19 cellular contexts compared by ENCODE assay signal in the genomic region with DNA sequence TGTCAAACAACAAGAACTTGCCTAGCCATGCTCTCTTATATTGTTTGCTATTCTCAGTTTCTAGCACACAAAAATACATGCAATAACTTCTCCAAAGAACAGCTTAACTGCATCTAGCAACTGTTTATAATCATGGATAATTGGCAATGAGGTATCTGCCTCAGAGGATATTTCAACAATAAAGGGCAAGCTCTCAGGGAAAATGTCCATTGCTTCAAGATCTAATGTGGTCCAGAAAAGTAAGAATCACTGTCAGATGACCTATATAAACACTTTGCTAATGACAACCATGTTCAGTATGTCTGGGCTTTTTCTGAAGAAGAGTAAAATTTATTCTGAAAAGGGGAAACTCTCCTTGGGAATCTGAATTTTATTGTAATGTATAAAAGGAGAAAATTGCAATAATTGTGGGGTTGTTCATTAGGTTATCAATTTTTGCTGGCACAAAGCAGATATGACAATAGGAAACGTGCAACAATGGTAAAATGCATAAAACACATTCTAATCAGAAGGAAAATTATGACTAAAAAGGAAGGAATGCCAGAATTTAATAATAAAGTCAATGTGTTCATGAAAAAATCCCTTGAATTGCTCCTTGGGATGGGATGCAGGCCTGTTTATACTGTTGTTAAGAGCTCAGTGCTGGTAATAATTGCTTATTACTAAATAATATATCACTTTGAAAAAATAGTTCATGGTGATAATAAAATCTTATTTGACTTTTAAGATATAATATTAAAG.
DNase-seq lines count a peak whose midpoint lies in the region; ATAC-seq, FAIRE-seq and TF ChIP-seq lines count a peak whose summit lies in the region.
"Had no signal": no experiment of that assay in that cellular context is flagged by ENCODE, and none has a peak within 500 bp of the region (broad histone marks: within the 10 kb centered on the region; RNA-seq: fewer than 3 reads in every experiment).

No MANE protein-coding gene starts in this region.

- peaks cover 23% of the 10 kb centered on the region for H3F3A ChIP-seq in SK-N-SH (replicated peaks; ENCODE audit: insufficient read depth)

- FAIRE-seq in D721Med (lab: Jason Lieb, UNC) = peak; percentile 64
- FAIRE-seq: A549, GM18507 had no signal

- H3K27ac ChIP-seq in SK-N-SH (ENCODE audit: low read depth in 2 of 2, low read length in 1 of 2) (peak overlapping the region; percentile 33 to 69), osteoblast (ENCODE audit: low read depth, low read length) (peak overlapping the region; percentile 28), upper lobe of left lung (no peak overlapping the region), dorsolateral prefrontal cortex (no peak overlapping the region)
- H3K27ac ChIP-seq: A549, PC-9, SJSA1 had no signal

- H3K79me2 ChIP-seq in SK-N-SH (ENCODE audit: insufficient read depth) (peaks cover 45% of the 10 kb centered on the region), osteoblast (ENCODE audit: insufficient read depth, low read length) (peaks cover 22% of the 10 kb centered on the region)

- CTCF ChIA-PET in SK-N-SH (lab: Yijun Ruan, JAX) = no interaction called here

- TF ChIP-seq RAD21 in SK-N-SH (IDR thresholded peaks at IDR 0.05; ENCODE audit: low read length) = no peak

- peaks cover 0 to 4% of the 10 kb centered on the region in 2 experiments; a peak in 1 of 4 replicates for H3K4me1 ChIP-seq in SK-N-SH (ENCODE audit: control insufficient read depth in 1 of 2, insufficient read depth in 2 of 2, low read depth in 1 of 2, low read length in 1 of 2)
- no peaks in the 10 kb centered on the region for H3K4me1 ChIP-seq in osteoblast (ENCODE audit: insufficient read depth, low read length)
- H3K4me1 ChIP-seq in upper lobe of left lung = peaks cover 0 to 3% (median 0%) of the 10 kb centered on the region in 4 donors
- H3K4me1 ChIP-seq: A549, Caco-2, SJSA1 had no signal

- DNase-seq in D721Med (ENCODE audit: insufficient read length, low spot score) (no peak), SK-N-SH (no peak), fibroblast of gingiva (ENCODE audit: low read depth) (peak; percentile 55), osteoblast (ENCODE audit: insufficient read length, low spot score, missing footprints) (no peak), upper lobe of left lung (no peak), dorsolateral prefrontal cortex (no peak), posterior cingulate gyrus (no peak), middle frontal gyrus (ENCODE audit: extremely low spot score, low spot score) (no peak)
- DNase-seq: Caco-2, Karpas-422, MG63, NCI-H1092, NCI-H146, NCI-H2081 treated with DMSO at 0.1 percent for 48 hours, NCI-H524, PC-9 had no signal

- POLR2A ChIA-PET in SK-N-SH (lab: Yijun Ruan, JAX) = no interaction called here

- no peak for TF ChIP-seq EP300 in SK-N-SH (IDR thresholded peaks at IDR 0.05; ENCODE audit: borderline replicate concordance in 1 of 2, low read depth in 1 of 2, low read length in 1 of 2)
- TF ChIP-seq EP300 in upper lobe of left lung (IDR thresholded peaks at IDR 0.05) = no peak

- H3K9me3 ChIP-seq in SK-N-SH = no peaks in the 10 kb centered on the region
- H3K9me3 ChIP-seq in osteoblast (ENCODE audit: low read depth, low read length) = no peaks in the 10 kb centered on the region
- H3K9me3 ChIP-seq in upper lobe of left lung = no peaks in the 10 kb centered on the region
- H3K9me3 ChIP-seq: A549, Caco-2, MG63, SJSA1 had no signal

- H4K20me1 ChIP-seq in SK-N-SH (ENCODE audit: insufficient read depth) = peaks cover 10% of the 10 kb centered on the region; the same call in 1 of the 2 replicates
- peaks cover 4% of the 10 kb centered on the region for H4K20me1 ChIP-seq in osteoblast (ENCODE audit: insufficient read depth, low read length)

- 15% methylated on average over 1 of the region's 1 CpG for WGBS in SK-N-SH (ENCODE audit: low lambda C conversion rate)
- 78 to 81% methylated on average over 1 of the region's 1 CpG for WGBS in upper lobe of left lung, 2 donors

- no peak for ATAC-seq in upper lobe of left lung (ENCODE audit: low FRiP score in 2 of 2)
- ATAC-seq: A549 had no signal

- no peak overlapping the region for H3K9ac ChIP-seq in SK-N-SH

- intact Hi-C loops in dorsolateral prefrontal cortex (cut with DNase I) = no loop called here
- intact Hi-C loops in posterior cingulate gyrus (cut with DNase I) = no loop called here

- H3K4me2 ChIP-seq in SK-N-SH (no peak overlapping the region), osteoblast (ENCODE audit: insufficient read depth, low read length) (no peak overlapping the region)
- H3K4me2 ChIP-seq: A549, PC-9 had no signal

- no peak overlapping the region for H3K4me3 ChIP-seq in SK-N-SH (ENCODE audit: low read depth in 2 of 2, low read length in 1 of 2)
- H3K4me3 ChIP-seq in osteoblast (ENCODE audit: insufficient read depth, low read length) = no peak overlapping the region
- H3K4me3 ChIP-seq in upper lobe of left lung = no peak overlapping the region
- no peak overlapping the region for H3K4me3 ChIP-seq in dorsolateral prefrontal cortex
- H3K4me3 ChIP-seq: A549, MG63, PC-9, SJSA1 had no signal

- no peaks in the 10 kb centered on the region for H3K27me3 ChIP-seq in SK-N-SH (ENCODE audit: insufficient read depth)
- no peaks in the 10 kb centered on the region for H3K27me3 ChIP-seq in osteoblast (ENCODE audit: insufficient read depth, low read length)
- no peaks in the 10 kb centered on the region for H3K27me3 ChIP-seq in upper lobe of left lung
- no peaks in the 10 kb centered on the region for H3K27me3 ChIP-seq in dorsolateral prefrontal cortex
- H3K27me3 ChIP-seq: MG63, SJSA1 had no signal

- no peak overlapping the region for H2AFZ ChIP-seq in SK-N-SH (ENCODE audit: low read depth)
- H2AFZ ChIP-seq in osteoblast (ENCODE audit: low read length) = no peak overlapping the region
- H2AFZ ChIP-seq: PC-9 had no signal

- peaks cover 49 to 92% of the 10 kb centered on the region in 2 experiments for H3K36me3 ChIP-seq in SK-N-SH (replicated peaks in 1 of 2; ENCODE audit: control insufficient read depth in 1 of 2, insufficient read depth in 2 of 2, low read length in 1 of 2)
- peaks cover 25% of the 10 kb centered on the region for H3K36me3 ChIP-seq in osteoblast (ENCODE audit: insufficient read depth, low read length)
- peaks cover 0 to 23% (median 1%) of the 10 kb centered on the region in 4 donors for H3K36me3 ChIP-seq in upper lobe of left lung
- H3K36me3 ChIP-seq: MG63 had no signal

- TF ChIP-seq CTCF in D721Med (IDR thresholded peaks at IDR 0.05; ENCODE audit: insufficient read depth, missing control alignments) = no peak
- no peak for TF ChIP-seq CTCF in SK-N-SH (IDR thresholded peaks at IDR 0.05)
- TF ChIP-seq CTCF in osteoblast (IDR thresholded peaks at IDR 0.05; ENCODE audit: extremely low read depth, low read depth, low read length) = no peak
- TF ChIP-seq CTCF in upper lobe of left lung (IDR thresholded peaks at IDR 0.05) = no peak
- TF ChIP-seq CTCF in dorsolateral prefrontal cortex (IDR thresholded peaks at IDR 0.05 in 54 of 56, conservative IDR thresholded peaks at IDR 0.05 in 2 of 56; ENCODE audit: low read depth in 1 of 56, partially characterized antibody in 56 of 56) = no peak

- no peak for TF ChIP-seq POLR2A in upper lobe of left lung (IDR thresholded peaks at IDR 0.05)

- H3K9me2 ChIP-seq in SK-N-SH = 0 out of 2 replicates have a peak, but pooled peaks cover 4% of the 10 kb centered on the region

TF ChIP-seq in SK-N-SH, 30 proteins besides CTCF, POLR2A, EP300 and RAD21 (continues in another document):
- TF ChIP-seq FOXM1 (IDR thresholded peaks at IDR 0.05; ENCODE audit: low read depth) (no peak), NRF1 (IDR thresholded peaks at IDR 0.05; ENCODE audit: low read depth, low read length) (no peak), SIN3A (IDR thresholded peaks at IDR 0.05; ENCODE audit: borderline replicate concordance, low read depth, low read length) (no peak), FOSL2 (IDR thresholded peaks at IDR 0.05; ENCODE audit: borderline replicate concordance, low read depth) (no peak), SMC3 (IDR thresholded peaks at IDR 0.05; ENCODE audit: low read depth, low read length) (no peak), TCF12 (IDR thresholded peaks at IDR 0.05) (no peak), TEAD4 (IDR thresholded peaks at IDR 0.05; ENCODE audit: borderline replicate concordance, insufficient read depth) (no peak), GABPA (IDR thresholded peaks at IDR 0.05; ENCODE audit: low read depth) (no peak), FOXJ3 (CRISPR knock-in tag; IDR thresholded peaks at IDR 0.05) (no peak)
- TF ChIP-seq, protein P1, sequence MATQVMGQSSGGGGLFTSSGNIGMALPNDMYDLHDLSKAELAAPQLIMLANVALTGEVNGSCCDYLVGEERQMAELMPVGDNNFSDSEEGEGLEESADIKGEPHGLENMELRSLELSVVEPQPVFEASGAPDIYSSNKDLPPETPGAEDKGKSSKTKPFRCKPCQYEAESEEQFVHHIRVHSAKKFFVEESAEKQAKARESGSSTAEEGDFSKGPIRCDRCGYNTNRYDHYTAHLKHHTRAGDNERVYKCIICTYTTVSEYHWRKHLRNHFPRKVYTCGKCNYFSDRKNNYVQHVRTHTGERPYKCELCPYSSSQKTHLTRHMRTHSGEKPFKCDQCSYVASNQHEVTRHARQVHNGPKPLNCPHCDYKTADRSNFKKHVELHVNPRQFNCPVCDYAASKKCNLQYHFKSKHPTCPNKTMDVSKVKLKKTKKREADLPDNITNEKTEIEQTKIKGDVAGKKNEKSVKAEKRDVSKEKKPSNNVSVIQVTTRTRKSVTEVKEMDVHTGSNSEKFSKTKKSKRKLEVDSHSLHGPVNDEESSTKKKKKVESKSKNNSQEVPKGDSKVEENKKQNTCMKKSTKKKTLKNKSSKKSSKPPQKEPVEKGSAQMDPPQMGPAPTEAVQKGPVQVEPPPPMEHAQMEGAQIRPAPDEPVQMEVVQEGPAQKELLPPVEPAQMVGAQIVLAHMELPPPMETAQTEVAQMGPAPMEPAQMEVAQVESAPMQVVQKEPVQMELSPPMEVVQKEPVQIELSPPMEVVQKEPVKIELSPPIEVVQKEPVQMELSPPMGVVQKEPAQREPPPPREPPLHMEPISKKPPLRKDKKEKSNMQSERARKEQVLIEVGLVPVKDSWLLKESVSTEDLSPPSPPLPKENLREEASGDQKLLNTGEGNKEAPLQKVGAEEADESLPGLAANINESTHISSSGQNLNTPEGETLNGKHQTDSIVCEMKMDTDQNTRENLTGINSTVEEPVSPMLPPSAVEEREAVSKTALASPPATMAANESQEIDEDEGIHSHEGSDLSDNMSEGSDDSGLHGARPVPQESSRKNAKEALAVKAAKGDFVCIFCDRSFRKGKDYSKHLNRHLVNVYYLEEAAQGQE (IDR thresholded peaks at IDR 0.05; ENCODE audit: low read depth, low read length) = no peak
- TF ChIP-seq, protein P2, sequence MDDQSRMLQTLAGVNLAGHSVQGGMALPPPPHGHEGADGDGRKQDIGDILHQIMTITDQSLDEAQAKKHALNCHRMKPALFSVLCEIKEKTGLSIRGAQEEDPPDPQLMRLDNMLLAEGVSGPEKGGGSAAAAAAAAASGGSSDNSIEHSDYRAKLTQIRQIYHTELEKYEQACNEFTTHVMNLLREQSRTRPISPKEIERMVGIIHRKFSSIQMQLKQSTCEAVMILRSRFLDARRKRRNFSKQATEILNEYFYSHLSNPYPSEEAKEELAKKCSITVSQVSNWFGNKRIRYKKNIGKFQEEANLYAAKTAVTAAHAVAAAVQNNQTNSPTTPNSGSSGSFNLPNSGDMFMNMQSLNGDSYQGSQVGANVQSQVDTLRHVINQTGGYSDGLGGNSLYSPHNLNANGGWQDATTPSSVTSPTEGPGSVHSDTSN (IDR thresholded peaks at IDR 0.05) = no peak

Comparison
In these comparisons a context has a peak if more than half of its experiments do, and no peak if none do; other contexts are left out.
1. H3K27ac ChIP-seq: peak in SK-N-SH (2 of 2) and osteoblast (single experiment); none in upper lobe of left lung (0 of 4) and dorsolateral prefrontal cortex (0 of 59).